ENCODE assay signal across 15 cellular contexts in the genomic region with DNA sequence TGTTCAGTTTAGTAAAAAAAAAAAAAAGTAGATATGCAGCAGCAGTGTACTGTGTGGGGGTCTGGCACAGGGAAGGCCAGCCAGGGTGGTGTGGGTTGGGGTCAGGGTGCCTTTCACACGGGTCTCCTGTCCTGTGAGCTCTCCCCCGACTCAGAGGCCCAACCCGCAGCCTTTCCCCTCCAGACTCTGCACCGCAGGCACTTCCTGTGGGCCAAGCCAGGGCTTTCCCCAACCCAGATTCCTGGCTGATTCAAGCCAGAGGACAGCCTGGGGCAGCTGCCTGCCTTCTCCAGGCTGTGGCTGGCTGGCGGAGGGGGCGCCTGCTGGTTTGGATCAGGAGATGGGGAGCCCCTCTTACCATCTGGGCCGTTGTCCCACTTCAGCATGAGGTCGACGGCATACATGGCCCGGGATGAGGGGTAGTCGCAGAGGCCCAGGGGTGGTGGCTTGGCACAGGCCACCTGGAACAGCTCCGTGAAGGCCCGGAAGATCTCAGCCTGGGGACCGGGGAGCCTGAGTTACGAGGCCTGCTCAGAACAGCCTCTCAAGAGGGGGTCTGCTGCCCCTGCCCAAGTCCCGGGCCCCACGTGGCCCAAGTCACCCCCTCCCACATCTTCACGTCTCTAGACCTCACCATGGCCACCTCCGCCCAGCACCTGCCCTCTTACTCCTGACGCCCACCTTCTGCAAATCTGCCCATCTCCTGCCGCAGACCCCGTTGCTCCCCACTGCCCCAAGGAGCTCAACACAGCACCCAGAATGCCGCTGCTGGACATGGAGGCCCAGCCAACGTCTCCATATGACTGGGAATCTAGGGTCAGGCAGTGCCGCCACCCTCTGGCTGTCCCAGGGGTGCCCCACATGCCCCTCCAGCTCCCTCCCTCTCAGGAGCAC. TPM values are rescaled to one million over a fixed set of nuclear protein-coding genes. Genes with fewer than 3 reads are reported as not detected.
A peak's percentile ranks its signal among the peaks of the same experiment; 100 is the strongest.
DNase-seq lines count a peak whose midpoint lies in the region; ATAC-seq, FAIRE-seq and TF ChIP-seq lines count a peak whose summit lies in the region.
"Had no signal": no experiment of that assay in that cellular context is flagged by ENCODE, and none has a peak within 500 bp of the region (broad histone marks: within the 10 kb centered on the region; RNA-seq: fewer than 3 reads in every experiment).

No MANE protein-coding gene starts in this region.

- no peak for FAIRE-seq in HepG2 (lab: Jason Lieb, UNC)
- FAIRE-seq in astrocyte (lab: Jason Lieb, UNC), result no peak

- H3K9me3 Mint-ChIP-seq in astrocyte (ENCODE audit: unreplicated experiment), result no peaks in the 10 kb centered on the region

- in situ Hi-C loops in HepG2 (cut with HindIII; ENCODE audit: extremely low pct_ligation_motif_present, low pct_unique_long_range_greater_than_20kb), result no loop called here

- DNase-seq in HepG2 (ENCODE audit: low spot score) (no peak), right lobe of liver (no peak), astrocyte (ENCODE audit: low read depth) (no peak), left ventricle myocardium superior (no peak), prostate gland (ENCODE audit: low spot score) (no peak), NCI-H2227 (lab: John Stamatoyannopoulos, UW; ENCODE audit: unreplicated experiment) (no peak), SIG-M5 (lab: John Stamatoyannopoulos, UW) (no peak)
- DNase-seq: activated CD8-positive, alpha-beta memory T cell treated with anti-CD3 and anti-CD28 coated beads for 24 hours; activated gamma-delta T cell treated with Interleukin-2 at 50 U/mL for 16 hours; lower lobe of right lung; MV-4-11 had no signal

- H3K27me3 ChIP-seq in HepG2 (ENCODE audit: control insufficient read depth in 1 of 2, insufficient read depth in 2 of 2, low read length in 2 of 2), result peaks cover 0 to 4% of the 10 kb centered on the region in 2 experiments; a peak in 2 of 5 replicates
- H3K27me3 ChIP-seq in right lobe of liver, result no peaks in the 10 kb centered on the region
- H3K27me3 ChIP-seq in astrocyte (ENCODE audit: insufficient read depth, low read length), result no peaks in the 10 kb centered on the region
- H3K27me3 ChIP-seq in prostate gland (replicated peaks; ENCODE audit: insufficient read depth), result no peaks in the 10 kb centered on the region
- H3K27me3 ChIP-seq: SJSA1 had no signal

- H3K36me3 ChIP-seq in HepG2 (replicated peaks in 1 of 2; ENCODE audit: control insufficient read depth in 1 of 2, insufficient read depth in 2 of 2, low read length in 2 of 2) (peaks cover 8 to 25% of the 10 kb centered on the region in 2 experiments), right lobe of liver (peaks cover 0 to 27% (median 0%) of the 10 kb centered on the region in 4 donors), astrocyte (ENCODE audit: insufficient read depth, low read length) (no peaks in the 10 kb centered on the region), prostate gland (peaks cover 4 to 7% of the 10 kb centered on the region in 2 donors)

- no TSS peak for BruUV-seq in HepG2 (replicated peaks; lab: Mats Ljungman, UMichigan)

- TF ChIP-seq EP300 in HepG2 (IDR thresholded peaks at IDR 0.05; ENCODE audit: low read depth in 2 of 2, low read length in 2 of 2) (no peak), HepG2 (CRISPR knock-in tag; IDR thresholded peaks at IDR 0.05; ENCODE audit: borderline replicate concordance) (no peak)

- TF ChIP-seq POLR2A in HepG2 (IDR thresholded peaks at IDR 0.05; ENCODE audit: insufficient read depth in 1 of 2, low read depth in 2 of 2, low read length in 2 of 2), result no peak
- no peak for TF ChIP-seq POLR2A in right lobe of liver (IDR thresholded peaks at IDR 0.05)
- no peak for TF ChIP-seq POLR2A in prostate gland (IDR thresholded peaks at IDR 0.05)

- intact Hi-C loops in HepG2 (cut with micrococcal nuclease; ENCODE audit: unreplicated experiment) (no loop called here), right lobe of liver (cut with DNase I) (no loop called here), left ventricle myocardium superior (cut with micrococcal nuclease) (no loop called here), prostate gland (cut with DNase I) (no loop called here)

- H3K9me3 ChIP-seq in HepG2 (ENCODE audit: low read length) (no peaks in the 10 kb centered on the region), right lobe of liver (no peaks in the 10 kb centered on the region), astrocyte (ENCODE audit: insufficient read depth, low read depth, low read length) (no peaks in the 10 kb centered on the region), prostate gland (no peaks in the 10 kb centered on the region)
- H3K9me3 ChIP-seq: lower lobe of right lung, SJSA1 had no signal

- H3K4me1 Mint-ChIP-seq in astrocyte (ENCODE audit: low read depth, unreplicated experiment), result peaks cover 7% of the 10 kb centered on the region

- ATAC-seq in HepG2 (no peak), right lobe of liver (no peak), left ventricle myocardium superior (peak; percentile 24), GM19324 (IDR thresholded peaks at IDR 0.05; ENCODE audit: low FRiP score, unreplicated experiment) (no peak)
- ATAC-seq: lower lobe of right lung had no signal

- H3K27ac ChIP-seq in HepG2 (ENCODE audit: extremely low read length, insufficient read depth, low read length) (no peak overlapping the region), right lobe of liver (no peak overlapping the region), astrocyte (ENCODE audit: low read depth, low read length) (no peak overlapping the region), prostate gland (no peak overlapping the region)
- H3K27ac ChIP-seq: lower lobe of right lung, SJSA1 had no signal

- no peak for TF ChIP-seq RAD21 in HepG2 (CRISPR knock-in tag; IDR thresholded peaks at IDR 0.05)

- no peak overlapping the region for H3K9ac ChIP-seq in HepG2 (ENCODE audit: insufficient read depth, low read depth, low read length)
- H3K9ac ChIP-seq in astrocyte (ENCODE audit: low read length), result no peak overlapping the region

- no peak overlapping the region for H3K4me3 Mint-ChIP-seq in astrocyte (ENCODE audit: unreplicated experiment)
- H3K4me3 Mint-ChIP-seq: B cell had no signal

- WGBS in HepG2 (ENCODE audit: low lambda C conversion rate), result 96% methylated on average over 10 of the region's 25 CpGs
- WGBS in right lobe of liver (ENCODE audit: insufficient coverage, low coverage, low lambda C conversion rate, missing lambda C conversion rate), result 62% methylated on average over 4 of the region's 25 CpGs
- 88% methylated on average over 25 of the region's 25 CpGs for WGBS in prostate gland

- 0 out of 2 replicates have a peak, but pooled peaks cover 5% of the 10 kb centered on the region for H3K4me1 ChIP-seq in HepG2 (ENCODE audit: insufficient read depth, low read length)
- no peaks in the 10 kb centered on the region for H3K4me1 ChIP-seq in right lobe of liver
- peaks cover 8% of the 10 kb centered on the region for H3K4me1 ChIP-seq in astrocyte (ENCODE audit: insufficient read depth, low read length)
- H3K4me1 ChIP-seq in prostate gland (replicated peaks), result peaks cover 4% of the 10 kb centered on the region
- H3K4me1 ChIP-seq: SJSA1 had no signal

- no peak overlapping the region for H3K4me3 ChIP-seq in HepG2 (replicated peaks in 1 of 3; ENCODE audit: insufficient read depth in 1 of 3, low read depth in 2 of 3, low read length in 3 of 3)
- no peak overlapping the region for H3K4me3 ChIP-seq in right lobe of liver
- no peak overlapping the region for H3K4me3 ChIP-seq in astrocyte (ENCODE audit: insufficient read depth, low read depth, low read length)
- H3K4me3 ChIP-seq in prostate gland, result no peak overlapping the region
- H3K4me3 ChIP-seq: lower lobe of right lung, SJSA1 had no signal

- TF ChIP-seq CTCF in HepG2 (CRISPR knock-in tag; IDR thresholded peaks at IDR 0.05) (no peak), right lobe of liver (IDR thresholded peaks at IDR 0.05) (no peak), astrocyte (IDR thresholded peaks at IDR 0.05; ENCODE audit: insufficient read depth, low read depth, low read length) (no peak), prostate gland (IDR thresholded peaks at IDR 0.05) (no peak)

- no peaks in the 10 kb centered on the region for H3K79me2 ChIP-seq in HepG2 (ENCODE audit: insufficient read depth, low read length)
- no peaks in the 10 kb centered on the region for H3K79me2 ChIP-seq in astrocyte (ENCODE audit: insufficient read depth, low read length)

- H3K27ac Mint-ChIP-seq in astrocyte (ENCODE audit: unreplicated experiment), result peak overlapping the region; percentile 41
- H3K27ac Mint-ChIP-seq: B cell had no signal

- CTCF ChIA-PET in HepG2 (lab: Yijun Ruan, JAX; ENCODE audit: low intra/inter-chr PET ratio, low total read pairs), result no interaction called here

- H4K20me1 ChIP-seq in HepG2 (ENCODE audit: insufficient read depth, low read length), result no peaks in the 10 kb centered on the region
- peaks cover 16% of the 10 kb centered on the region for H4K20me1 ChIP-seq in astrocyte (ENCODE audit: insufficient read depth, low read length)

- peaks cover 5% of the 10 kb centered on the region for H3K36me3 Mint-ChIP-seq in astrocyte (ENCODE audit: low read depth, unreplicated experiment)

- H2AFZ ChIP-seq in HepG2 (ENCODE audit: low read length) (no peak overlapping the region), astrocyte (ENCODE audit: low read depth, low read length) (no peak overlapping the region)

- no peaks in the 10 kb centered on the region for H3K27me3 Mint-ChIP-seq in astrocyte (ENCODE audit: low read depth, unreplicated experiment)
- H3K27me3 Mint-ChIP-seq: B cell had no signal

- H3K4me2 ChIP-seq in HepG2 (ENCODE audit: low read depth, low read length), result no peak overlapping the region
- no peak overlapping the region for H3K4me2 ChIP-seq in astrocyte (ENCODE audit: low read length)

- POLR2A ChIA-PET in HepG2 (lab: Yijun Ruan, JAX), result no interaction called here

RNA-seq across cellular contexts. Expression of a gene that starts 17.3 kb away (rescaled TPM):
- 0.32 and 0.46 TPM in 2 replicates for total RNA-seq in HepG2 (2016; rRNA removed; fragmentation: Illumina TruSeq; extraction: Trizol)
- total RNA-seq in HepG2 (2016; cell fraction: cytosol; rRNA removed; fragmentation: Illumina TruSeq; extraction: Trizol; ENCODE audit: low read depth), result 0.44 TPM in 1 of 2 replicates, not detected in the other
- 0.54 and 0.67 TPM in 2 replicates for total RNA-seq in HepG2 (2016; cell fraction: insoluble cytoplasmic fraction; rRNA removed; fragmentation: Illumina TruSeq; extraction: Trizol)
- total RNA-seq in HepG2 (2016; cell fraction: membrane; rRNA removed; fragmentation: Illumina TruSeq; extraction: Trizol), result 0.37 and 0.52 TPM in 2 replicates
- total RNA-seq in HepG2 (2016; cell fraction: nucleus; rRNA removed; fragmentation: Illumina TruSeq; extraction: Trizol), result not detected in 2 replicates
- polyA plus RNA-seq in HepG2 (2011; rRNA removed), result 1.4 and 2.2 TPM in 2 replicates
- polyA plus RNA-seq in HepG2 (2011; cell fraction: cytosol; rRNA removed), result 1.2 and 2.8 TPM in 2 replicates
- 1.6 and 2.3 TPM in 2 replicates for polyA plus RNA-seq in HepG2 (2011; cell fraction: nucleus; rRNA removed)
- polyA plus RNA-seq in HepG2 (2012), result 0.40 and 1.0 TPM in 2 replicates
- polyA plus RNA-seq in HepG2 (2016; cell fraction: cytosol; fragmentation: Illumina TruSeq; extraction: Trizol; ENCODE audit: low read depth), result 0.12 and 0.24 TPM in 2 replicates
- polyA plus RNA-seq in HepG2 (2016; cell fraction: insoluble cytoplasmic fraction; fragmentation: Illumina TruSeq; extraction: Trizol; ENCODE audit: low read depth), result 0.40 TPM in 1 of 2 replicates, not detected in the other
- polyA plus RNA-seq in HepG2 (2016; cell fraction: membrane; fragmentation: Illumina TruSeq; extraction: Trizol; ENCODE audit: low read depth), result 0.30 TPM in 1 of 2 replicates, not detected in the other
- 0.59 TPM in 1 of 2 replicates, not detected in the other for polyA plus RNA-seq in HepG2 (2016; cell fraction: nucleus; fragmentation: Illumina TruSeq; extraction: Trizol; ENCODE audit: insufficient read depth, low read depth)
- 1.5 and 40.6 TPM in 2 replicates for polyA minus RNA-seq in HepG2 (2011; rRNA and poly(A)+ RNA removed; ENCODE audit: low replicate concordance)
- 1.5 and 3.2 TPM in 2 replicates for polyA minus RNA-seq in HepG2 (2011; cell fraction: cytosol; rRNA and poly(A)+ RNA removed)
- not detected in 2 replicates for polyA minus RNA-seq in HepG2 (2011; cell fraction: nucleus; rRNA and poly(A)+ RNA removed)
- 100 to 1,000 TPM in 2 of 6 experiments, 10 to 100 TPM in 4; 18.1 to 198 (median 31.9) TPM for total RNA-seq in right lobe of liver
- 124 and 126 TPM in 2 replicates for total RNA-seq in astrocyte
- total RNA-seq in left ventricle myocardium superior, result 119 TPM
- 100 to 1,000 TPM; 238 to 575 TPM for total RNA-seq in prostate gland

RNA-seq across cellular contexts. Expression of a gene that starts 18.3 kb away (rescaled TPM):
- total RNA-seq in HepG2 (2016; rRNA removed; fragmentation: Illumina TruSeq; extraction: Trizol), result 34.1 and 38.1 TPM in 2 replicates
- 6.3 and 6.6 TPM in 2 replicates for total RNA-seq in HepG2 (2016; cell fraction: cytosol; rRNA removed; fragmentation: Illumina TruSeq; extraction: Trizol; ENCODE audit: low read depth)
- 28.8 and 39.8 TPM in 2 replicates for total RNA-seq in HepG2 (2016; cell fraction: insoluble cytoplasmic fraction; rRNA removed; fragmentation: Illumina TruSeq; extraction: Trizol)
- total RNA-seq in HepG2 (2016; cell fraction: membrane; rRNA removed; fragmentation: Illumina TruSeq; extraction: Trizol), result 16.2 and 19.8 TPM in 2 replicates
- total RNA-seq in HepG2 (2016; cell fraction: nucleus; rRNA removed; fragmentation: Illumina TruSeq; extraction: Trizol), result 17.4 and 21.4 TPM in 2 replicates
- polyA plus RNA-seq in HepG2 (2011; rRNA removed), result 11.9 and 16.9 TPM in 2 replicates
- polyA plus RNA-seq in HepG2 (2011; cell fraction: cytosol; rRNA removed), result 9.1 and 12.7 TPM in 2 replicates
- polyA plus RNA-seq in HepG2 (2011; cell fraction: nucleus; rRNA removed), result 19.9 and 21.7 TPM in 2 replicates
- 16.6 and 24.0 TPM in 2 replicates for polyA plus RNA-seq in HepG2 (2012)
- 3.3 and 3.4 TPM in 2 replicates for polyA plus RNA-seq in HepG2 (2016; cell fraction: cytosol; fragmentation: Illumina TruSeq; extraction: Trizol; ENCODE audit: low read depth)
- 31.2 and 38.2 TPM in 2 replicates for polyA plus RNA-seq in HepG2 (2016; cell fraction: insoluble cytoplasmic fraction; fragmentation: Illumina TruSeq; extraction: Trizol; ENCODE audit: low read depth)
- polyA plus RNA-seq in HepG2 (2016; cell fraction: membrane; fragmentation: Illumina TruSeq; extraction: Trizol; ENCODE audit: low read depth), result 9.6 and 9.7 TPM in 2 replicates
- polyA plus RNA-seq in HepG2 (2016; cell fraction: nucleus; fragmentation: Illumina TruSeq; extraction: Trizol; ENCODE audit: insufficient read depth, low read depth), result 32.8 and 35.2 TPM in 2 replicates
- polyA minus RNA-seq in HepG2 (2011; rRNA and poly(A)+ RNA removed; ENCODE audit: low replicate concordance), result 43.9 and 71.0 TPM in 2 replicates
- polyA minus RNA-seq in HepG2 (2011; cell fraction: cytosol; rRNA and poly(A)+ RNA removed), result 11.3 and 11.7 TPM in 2 replicates
- 6.5 and 7.7 TPM in 2 replicates for polyA minus RNA-seq in HepG2 (2011; cell fraction: nucleus; rRNA and poly(A)+ RNA removed)
- total RNA-seq in right lobe of liver, result 10 to 100 TPM; 18.6 to 43.5 (median 24.4) TPM
- 21.4 and 21.6 TPM in 2 replicates for total RNA-seq in astrocyte
- 12.3 TPM for total RNA-seq in left ventricle myocardium superior
- 100 to 1,000 TPM in 1 of 2 donors, 10 to 100 TPM in 1; 62.5 to 118 TPM for total RNA-seq in prostate gland

RNA-seq across cellular contexts. Expression of a gene that starts 25.5 kb away (rescaled TPM):
- total RNA-seq in HepG2 (2016; rRNA removed; fragmentation: Illumina TruSeq; extraction: Trizol) (16.7 and 19.3 TPM in 2 replicates), right lobe of liver (10 to 100 TPM in 4 of 6 experiments, 1 to 10 TPM in 2; 8.8 to 22.3 (median 11.4) TPM), astrocyte (11.5 and 15.1 TPM in 2 replicates), left ventricle myocardium superior (13.4 TPM), prostate gland (10 to 100 TPM; 39.1 to 39.9 TPM)
- 3.6 and 4.4 TPM in 2 replicates for total RNA-seq in HepG2 (2016; cell fraction: cytosol; rRNA removed; fragmentation: Illumina TruSeq; extraction: Trizol; ENCODE audit: low read depth)
- total RNA-seq in HepG2 (2016; cell fraction: insoluble cytoplasmic fraction; rRNA removed; fragmentation: Illumina TruSeq; extraction: Trizol), result 16.4 and 19.9 TPM in 2 replicates
- total RNA-seq in HepG2 (2016; cell fraction: membrane; rRNA removed; fragmentation: Illumina TruSeq; extraction: Trizol), result 7.9 and 8.0 TPM in 2 replicates
- 8.9 and 13.0 TPM in 2 replicates for total RNA-seq in HepG2 (2016; cell fraction: nucleus; rRNA removed; fragmentation: Illumina TruSeq; extraction: Trizol)
- 9.3 and 10.4 TPM in 2 replicates for polyA plus RNA-seq in HepG2 (2011; rRNA removed)
- polyA plus RNA-seq in HepG2 (2011; cell fraction: cytosol; rRNA removed), result 10.7 and 14.6 TPM in 2 replicates
- 7.9 and 9.4 TPM in 2 replicates for polyA plus RNA-seq in HepG2 (2011; cell fraction: nucleus; rRNA removed)
- 7.5 and 8.7 TPM in 2 replicates for polyA plus RNA-seq in HepG2 (2012)
- 4.7 and 4.9 TPM in 2 replicates for polyA plus RNA-seq in HepG2 (2016; cell fraction: cytosol; fragmentation: Illumina TruSeq; extraction: Trizol; ENCODE audit: low read depth)
- 22.9 and 23.3 TPM in 2 replicates for polyA plus RNA-seq in HepG2 (2016; cell fraction: insoluble cytoplasmic fraction; fragmentation: Illumina TruSeq; extraction: Trizol; ENCODE audit: low read depth)
- 7.9 and 8.8 TPM in 2 replicates for polyA plus RNA-seq in HepG2 (2016; cell fraction: membrane; fragmentation: Illumina TruSeq; extraction: Trizol; ENCODE audit: low read depth)
- 12.4 and 12.5 TPM in 2 replicates for polyA plus RNA-seq in HepG2 (2016; cell fraction: nucleus; fragmentation: Illumina TruSeq; extraction: Trizol; ENCODE audit: insufficient read depth, low read depth)
- 19.9 and 20.2 TPM in 2 replicates for polyA minus RNA-seq in HepG2 (2011; rRNA and poly(A)+ RNA removed; ENCODE audit: low replicate concordance)
- polyA minus RNA-seq in HepG2 (2011; cell fraction: cytosol; rRNA and poly(A)+ RNA removed), result 5.2 and 6.1 TPM in 2 replicates
- 8.6 and 9.2 TPM in 2 replicates for polyA minus RNA-seq in HepG2 (2011; cell fraction: nucleus; rRNA and poly(A)+ RNA removed)

RNA-seq across cellular contexts. Expression of a gene that starts 58.1 kb away (rescaled TPM):
- total RNA-seq in HepG2 (2016; rRNA removed; fragmentation: Illumina TruSeq; extraction: Trizol), result 0.66 and 0.80 TPM in 2 replicates
- 0.30 and 0.71 TPM in 2 replicates for total RNA-seq in HepG2 (2016; cell fraction: cytosol; rRNA removed; fragmentation: Illumina TruSeq; extraction: Trizol; ENCODE audit: low read depth)
- 0.88 and 1.2 TPM in 2 replicates for total RNA-seq in HepG2 (2016; cell fraction: insoluble cytoplasmic fraction; rRNA removed; fragmentation: Illumina TruSeq; extraction: Trizol)
- 0.31 and 0.72 TPM in 2 replicates for total RNA-seq in HepG2 (2016; cell fraction: membrane; rRNA removed; fragmentation: Illumina TruSeq; extraction: Trizol)
- total RNA-seq in HepG2 (2016; cell fraction: nucleus; rRNA removed; fragmentation: Illumina TruSeq; extraction: Trizol), result 0.71 TPM in 1 of 2 replicates, not detected in the other
- 0.27 and 0.54 TPM in 2 replicates for polyA plus RNA-seq in HepG2 (2011; rRNA removed)
- polyA plus RNA-seq in HepG2 (2011; cell fraction: cytosol; rRNA removed), result 0.69 and 0.76 TPM in 2 replicates
- polyA plus RNA-seq in HepG2 (2011; cell fraction: nucleus; rRNA removed), result 0.90 and 1.2 TPM in 2 replicates
- 0.17 and 0.71 TPM in 2 replicates for polyA plus RNA-seq in HepG2 (2012)
- polyA plus RNA-seq in HepG2 (2016; cell fraction: cytosol; fragmentation: Illumina TruSeq; extraction: Trizol; ENCODE audit: low read depth), result 0.15 and 0.28 TPM in 2 replicates
- 0.54 and 0.69 TPM in 2 replicates for polyA plus RNA-seq in HepG2 (2016; cell fraction: insoluble cytoplasmic fraction; fragmentation: Illumina TruSeq; extraction: Trizol; ENCODE audit: low read depth)
- polyA plus RNA-seq in HepG2 (2016; cell fraction: membrane; fragmentation: Illumina TruSeq; extraction: Trizol; ENCODE audit: low read depth), result 0.19 TPM in 1 of 2 replicates, not detected in the other
- polyA plus RNA-seq in HepG2 (2016; cell fraction: nucleus; fragmentation: Illumina TruSeq; extraction: Trizol; ENCODE audit: insufficient read depth, low read depth), result 0.53 and 1.3 TPM in 2 replicates
- 0.58 and 0.82 TPM in 2 replicates for polyA minus RNA-seq in HepG2 (2011; rRNA and poly(A)+ RNA removed; ENCODE audit: low replicate concordance)
- not detected in 2 replicates for polyA minus RNA-seq in HepG2 (2011; cell fraction: cytosol; rRNA and poly(A)+ RNA removed)
- polyA minus RNA-seq in HepG2 (2011; cell fraction: nucleus; rRNA and poly(A)+ RNA removed), result 0.62 TPM in 1 of 2 replicates, not detected in the other
- under 1 TPM in 5 of 6 experiments, not detected in 1; 0.22 to 0.42 (median 0.31) TPM for total RNA-seq in right lobe of liver
- 0.31 and 0.32 TPM in 2 replicates for total RNA-seq in astrocyte
- total RNA-seq in left ventricle myocardium superior, result not detected
- total RNA-seq in prostate gland, result 10 to 100 TPM; 22.1 to 68.4 TPM
- total RNA-seq: temporal lobe had no signal

Comparison
In these comparisons a context has a peak if more than half of its experiments do, and no peak if none do; other contexts are left out.
1. RNA of a gene that starts 17.3 kb away (total RNA-seq): 238 to 575 TPM in prostate gland, 124 to 126 TPM in astrocyte, 119 TPM in left ventricle myocardium superior (single experiment) and 18.1 to 198 TPM in right lobe of liver; 0.32 to 0.67 TPM in HepG2; every median in the first group is over 10 times any median in the second.